12 cellular contexts compared by ENCODE assay signal in genomic region chr2:218645126-218645525, GRCh38. TPM values are rescaled to one million over a fixed set of nuclear protein-coding genes. Genes with fewer than 3 reads are reported as not detected.
DNase-seq lines count a peak whose midpoint lies in the region; ATAC-seq and TF ChIP-seq lines count a peak whose summit lies in the region.
"Had no signal": no experiment of that assay in that cellular context is flagged by ENCODE, and none has a peak within 500 bp of the region (broad histone marks: within the 10 kb centered on the region; RNA-seq: fewer than 3 reads in every experiment).

No MANE protein-coding gene starts in this region.

- H2AFZ ChIP-seq in IMR-90 (replicated peaks; ENCODE audit: low read length, poor library complexity) = no peak overlapping the region
- no peak overlapping the region for H2AFZ ChIP-seq in fibroblast of lung (ENCODE audit: low read length)

- H3K4ac ChIP-seq in IMR-90 (ENCODE audit: low read depth, low read length) = no peak overlapping the region

- H3K4me1 Mint-ChIP-seq in nephron progenitor cell = no peaks in the 10 kb centered on the region

- H2BK15ac ChIP-seq in IMR-90 (ENCODE audit: low read depth, low read length) = no peak overlapping the region

- peak overlapping the region; percentile 7 for H2BK5ac ChIP-seq in IMR-90 (ENCODE audit: low read depth, low read length, poor library complexity, severe bottlenecking)

- TF ChIP-seq RAD21 in IMR-90 (IDR thresholded peaks at IDR 0.05; ENCODE audit: low read length) = no peak

- DNase-seq in IMR-90 = peak; percentile 62
- DNase-seq in fibroblast of lung (ENCODE audit: low read depth in 2 of 2) = peak; percentile 23 to 52
- DNase-seq in stromal cell of bone marrow (ENCODE audit: low read depth) = peak; percentile 32
- no peak for DNase-seq in nephron progenitor cell
- DNase-seq in AG08395 (ENCODE audit: low spot score) = no peak
- DNase-seq in SIG-M5 (lab: John Stamatoyannopoulos, UW) = no peak
- DNase-seq: DMS53; natural killer cell; NCI-H526; stimulated activated naive CD8-positive, alpha-beta T cell treated with anti-CD3 and anti-CD28 coated beads, Interleukin-15, amount 100 ng/mL, for 72 hours had no signal

- no peaks in the 10 kb centered on the region for H3K9me1 ChIP-seq in IMR-90 (ENCODE audit: insufficient read depth, low read length)

- H3K27ac Mint-ChIP-seq in nephron progenitor cell = no peak overlapping the region
- H3K27ac Mint-ChIP-seq: activated naive CD4-positive, alpha-beta T cell treated with anti-CD3 and anti-CD28 coated beads, Interleukin-2, amount 50 U/mL, for 24 hours; natural killer cell had no signal

- no peak overlapping the region for H2AK5ac ChIP-seq in IMR-90 (ENCODE audit: low read depth, low read length)

- H3K36me3 Mint-ChIP-seq in nephron progenitor cell (ENCODE audit: low read depth) = peaks cover 56% of the 10 kb centered on the region

- intact Hi-C loops in IMR-90 (cut with micrococcal nuclease) = loop anchor here (5.0 to 10.0 kb wide), 2 partner anchors 170 to 353 kb away; partner anchors contain the start of gene TMBIM1

- WGBS in IMR-90 (ENCODE audit: extremely low coverage in 2 of 2, insufficient read length in 1 of 2), 2 experiments = no CpG with 5 or more reads among the region's 1 CpG

- no peak overlapping the region for H3K4me3 Mint-ChIP-seq in nephron progenitor cell
- H3K4me3 Mint-ChIP-seq: activated naive CD4-positive, alpha-beta T cell treated with anti-CD3 and anti-CD28 coated beads, Interleukin-2, amount 50 U/mL, for 24 hours; natural killer cell; stimulated activated naive CD8-positive, alpha-beta T cell treated with anti-CD3 and anti-CD28 coated beads, Interleukin-15, amount 100 ng/mL, for 72 hours had no signal

- no peak overlapping the region for H4K91ac ChIP-seq in IMR-90 (ENCODE audit: insufficient read depth, low read depth, low read length)

- no peak overlapping the region for H3K14ac ChIP-seq in IMR-90 (replicated peaks; ENCODE audit: low read depth, low read length)

- H3K79me1 ChIP-seq in IMR-90 (ENCODE audit: low read depth in 1 of 2, low read length in 2 of 2) = peaks cover 8 to 16% of the 10 kb centered on the region in 2 experiments; a peak in 3 of 4 replicates

- CTCF ChIA-PET in IMR-90 (lab: Yijun Ruan, JAX) = no interaction called here

- H3K4me3 ChIP-seq in IMR-90 (ENCODE audit: insufficient read depth, low read depth, low read length) = no peak overlapping the region
- H3K4me3 ChIP-seq in fibroblast of lung (replicated peaks in 1 of 4; ENCODE audit: control extremely low read depth in 1 of 4, insufficient read depth in 1 of 4, low read depth in 3 of 4, low read length in 4 of 4) = no peak overlapping the region

- H4K20me1 ChIP-seq in IMR-90 (ENCODE audit: insufficient read depth, low read length) (peaks cover 3% of the 10 kb centered on the region), fibroblast of lung (ENCODE audit: control insufficient read depth, extremely low read depth, insufficient read depth, low read length) (no peaks in the 10 kb centered on the region)

- H3K79me2 ChIP-seq in fibroblast of lung (ENCODE audit: control insufficient read depth, insufficient read depth, low read length) = no peaks in the 10 kb centered on the region

- H2AK9ac ChIP-seq in IMR-90 (replicated peaks; ENCODE audit: low read depth, low read length, poor library complexity) = no peak overlapping the region

- H3K9me3 ChIP-seq in IMR-90 (ENCODE audit: control insufficient read depth, insufficient read depth, low read length) = no peaks in the 10 kb centered on the region
- H3K9me3 ChIP-seq in fibroblast of lung (ENCODE audit: control insufficient read depth, insufficient read depth, low read depth, low read length) = no peaks in the 10 kb centered on the region

- H3K9me3 Mint-ChIP-seq in nephron progenitor cell = no peaks in the 10 kb centered on the region
- H3K9me3 Mint-ChIP-seq: activated naive CD4-positive, alpha-beta T cell treated with anti-CD3 and anti-CD28 coated beads, Interleukin-2, amount 50 U/mL, for 24 hours; natural killer cell; stimulated activated naive CD8-positive, alpha-beta T cell treated with anti-CD3 and anti-CD28 coated beads, Interleukin-15, amount 100 ng/mL, for 72 hours had no signal

- dilution Hi-C loops in IMR-90 (cut with HindIII; ENCODE audit: low sequenced_read_pairs, unreplicated experiment) = no loop called here

- H2BK120ac ChIP-seq in IMR-90 (ENCODE audit: low read depth, low read length) = no peak overlapping the region

- H3K27ac ChIP-seq in IMR-90 (ENCODE audit: insufficient read depth, low read length) (no peak overlapping the region), fibroblast of lung (ENCODE audit: insufficient read depth, low read length) (peak overlapping the region; percentile 48)

- H4K5ac ChIP-seq in IMR-90 (ENCODE audit: low read depth, low read length) = no peak overlapping the region

- H3K27me3 Mint-ChIP-seq in nephron progenitor cell (ENCODE audit: low read depth, poor library complexity) = no peaks in the 10 kb centered on the region
- H3K27me3 Mint-ChIP-seq: activated naive CD4-positive, alpha-beta T cell treated with anti-CD3 and anti-CD28 coated beads, Interleukin-2, amount 50 U/mL, for 24 hours; stimulated activated naive CD8-positive, alpha-beta T cell treated with anti-CD3 and anti-CD28 coated beads, Interleukin-15, amount 100 ng/mL, for 72 hours had no signal

- H3K36me3 ChIP-seq in IMR-90 (ENCODE audit: control insufficient read depth, insufficient read depth, low read length) (peaks cover 72% of the 10 kb centered on the region), fibroblast of lung (ENCODE audit: control insufficient read depth, insufficient read depth, low read length) (peaks cover 19% of the 10 kb centered on the region)

- H3K23ac ChIP-seq in IMR-90 (ENCODE audit: low read depth, low read length) = no peak overlapping the region

- TF ChIP-seq CTCF in IMR-90 (conservative IDR thresholded peaks at IDR 0.05; ENCODE audit: low read depth, low read length) (no peak), fibroblast of lung (conservative IDR thresholded peaks at IDR 0.05 in 1 of 2, IDR thresholded peaks at IDR 0.05 in 1 of 2; ENCODE audit: low read depth in 1 of 2, low read length in 2 of 2) (no peak), nephron progenitor cell (IDR thresholded peaks at IDR 0.05) (no peak)

- ATAC-seq in GM19438 (IDR thresholded peaks at IDR 0.05; ENCODE audit: low read depth, unreplicated experiment) = peak; percentile 63
- ATAC-seq in IMR-90 (ENCODE audit: low read depth) = no peak
- ATAC-seq: natural killer cell; stimulated activated naive CD8-positive, alpha-beta T cell treated with anti-CD3 and anti-CD28 coated beads, Interleukin-15, amount 100 ng/mL, for 72 hours had no signal

- H2BK20ac ChIP-seq in IMR-90 (ENCODE audit: low read depth, low read length) = no peak overlapping the region

- no peak overlapping the region for H3K9ac ChIP-seq in IMR-90 (ENCODE audit: low read depth, low read length)
- no peak overlapping the region for H3K9ac ChIP-seq in fibroblast of lung (ENCODE audit: insufficient read depth, low read length)

- H3K18ac ChIP-seq in IMR-90 (ENCODE audit: low read depth, low read length) = no peak overlapping the region

- H3K4me2 ChIP-seq in IMR-90 (ENCODE audit: low read depth, low read length) = no peak overlapping the region
- no peak overlapping the region for H3K4me2 ChIP-seq in fibroblast of lung (ENCODE audit: extremely low read depth, insufficient read depth, low read length)

- BruUV-seq in IMR-90 (replicated peaks; lab: Mats Ljungman, UMichigan) = no TSS peak

- H3K56ac ChIP-seq in IMR-90 (ENCODE audit: extremely low read depth, insufficient read depth, low read length) = no peak overlapping the region

- TF ChIP-seq POLR2A in IMR-90 (IDR thresholded peaks at IDR 0.05; ENCODE audit: low read depth, low read length) = no peak

- POLR2A ChIA-PET in IMR-90 (lab: Charles Lee; ENCODE audit: unreplicated experiment) = no interaction called here

- H3K4me1 ChIP-seq in IMR-90 (ENCODE audit: control insufficient read depth, insufficient read depth, low read length) = no peaks in the 10 kb centered on the region
- H3K4me1 ChIP-seq in fibroblast of lung (ENCODE audit: control insufficient read depth, extremely low read depth, insufficient read depth, low read length) = no peaks in the 10 kb centered on the region

- H3K27me3 ChIP-seq in IMR-90 (ENCODE audit: control insufficient read depth, insufficient read depth, low read length) (no peaks in the 10 kb centered on the region), fibroblast of lung (ENCODE audit: control insufficient read depth, insufficient read depth, low read length) (no peaks in the 10 kb centered on the region)

- H4K8ac ChIP-seq in IMR-90 (ENCODE audit: low read depth in 2 of 2, low read length in 2 of 2) = no peak overlapping the region

- in situ Hi-C loops in IMR-90 (cut with MboI; ENCODE audit: low sequenced_read_pairs) = no loop called here

RNA-seq across cellular contexts. Expression of gene ZNF142, which starts 14.3 kb away (rescaled TPM):
- total RNA-seq in IMR-90 (2012; rRNA removed) = 3.3 and 4.3 TPM in 2 replicates
- polyA plus RNA-seq in IMR-90 (2012; rRNA removed) = 9.7 and 12.1 TPM in 2 replicates
- polyA plus RNA-seq in IMR-90 (2012; cell fraction: cytosol; rRNA removed) = 3.6 and 5.6 TPM in 2 replicates
- polyA plus RNA-seq in IMR-90 (2012; cell fraction: nucleus; rRNA removed; ENCODE audit: low replicate concordance) = 16.7 and 38.4 TPM in 2 replicates
- total RNA-seq in fibroblast of lung = 5.6 and 7.3 TPM in 2 replicates
- 4.3 and 8.1 TPM in 2 replicates for polyA plus RNA-seq in fibroblast of lung
- polyA plus RNA-seq in fibroblast of lung (2012) = 7.8 and 9.4 TPM in 2 replicates
- polyA minus RNA-seq in fibroblast of lung (ENCODE audit: low replicate concordance) = 60.5 and 107 TPM in 2 replicates

RNA-seq across cellular contexts. Expression of gene BCS1L, which starts 14.4 kb away (rescaled TPM):
- 39.1 and 39.2 TPM in 2 replicates for total RNA-seq in IMR-90 (2012; rRNA removed)
- 56.7 and 56.9 TPM in 2 replicates for polyA plus RNA-seq in IMR-90 (2012; rRNA removed)
- polyA plus RNA-seq in IMR-90 (2012; cell fraction: cytosol; rRNA removed) = 35.4 and 45.1 TPM in 2 replicates
- 105 and 153 TPM in 2 replicates for polyA plus RNA-seq in IMR-90 (2012; cell fraction: nucleus; rRNA removed; ENCODE audit: low replicate concordance)
- total RNA-seq in fibroblast of lung = 26.2 and 38.3 TPM in 2 replicates
- polyA plus RNA-seq in fibroblast of lung = 28.8 and 38.8 TPM in 2 replicates
- polyA plus RNA-seq in fibroblast of lung (2012) = 26.7 and 41.7 TPM in 2 replicates
- polyA minus RNA-seq in fibroblast of lung (ENCODE audit: low replicate concordance) = 48.1 and 78.3 TPM in 2 replicates

RNA-seq across cellular contexts. Expression of gene RNF25, which starts 26.7 kb away (rescaled TPM):
- total RNA-seq in IMR-90 (2012; rRNA removed) (54.4 and 56.5 TPM in 2 replicates), fibroblast of lung (26.7 and 39.1 TPM in 2 replicates)
- polyA plus RNA-seq in IMR-90 (2012; rRNA removed) (78.0 and 78.1 TPM in 2 replicates), fibroblast of lung (42.1 and 75.0 TPM in 2 replicates)
- polyA plus RNA-seq in IMR-90 (2012; cell fraction: cytosol; rRNA removed) = 45.2 and 49.5 TPM in 2 replicates
- polyA plus RNA-seq in IMR-90 (2012; cell fraction: nucleus; rRNA removed; ENCODE audit: low replicate concordance) = 54.1 and 70.6 TPM in 2 replicates
- 29.3 and 39.5 TPM in 2 replicates for polyA plus RNA-seq in fibroblast of lung (2012)
- 154 and 192 TPM in 2 replicates for polyA minus RNA-seq in fibroblast of lung (ENCODE audit: low replicate concordance)

RNA-seq across cellular contexts. Expression of gene STK36, which starts 26.8 kb away (rescaled TPM):
- total RNA-seq in IMR-90 (2012; rRNA removed) = 15.3 and 17.6 TPM in 2 replicates
- 40.8 and 44.5 TPM in 2 replicates for polyA plus RNA-seq in IMR-90 (2012; rRNA removed)
- polyA plus RNA-seq in IMR-90 (2012; cell fraction: cytosol; rRNA removed) = 13.9 and 16.1 TPM in 2 replicates
- 304 and 341 TPM in 2 replicates for polyA plus RNA-seq in IMR-90 (2012; cell fraction: nucleus; rRNA removed; ENCODE audit: low replicate concordance)
- 32.1 and 36.0 TPM in 2 replicates for total RNA-seq in fibroblast of lung
- polyA plus RNA-seq in fibroblast of lung = 21.4 and 24.7 TPM in 2 replicates
- 12.7 and 14.8 TPM in 2 replicates for polyA plus RNA-seq in fibroblast of lung (2012)
- 23.9 and 67.6 TPM in 2 replicates for polyA minus RNA-seq in fibroblast of lung (ENCODE audit: low replicate concordance)

RNA-seq across cellular contexts. Expression of gene PLCD4, which starts 37.4 kb away (rescaled TPM):
- 1.4 and 2.0 TPM in 2 replicates for total RNA-seq in IMR-90 (2012; rRNA removed)
- polyA plus RNA-seq in IMR-90 (2012; rRNA removed) = 1.5 and 1.9 TPM in 2 replicates
- polyA plus RNA-seq in IMR-90 (2012; cell fraction: cytosol; rRNA removed) = 1.2 and 1.3 TPM in 2 replicates
- 7.4 and 15.7 TPM in 2 replicates for polyA plus RNA-seq in IMR-90 (2012; cell fraction: nucleus; rRNA removed; ENCODE audit: low replicate concordance)
- total RNA-seq in fibroblast of lung = 3.9 and 10.7 TPM in 2 replicates
- 4.1 and 5.8 TPM in 2 replicates for polyA plus RNA-seq in fibroblast of lung
- 4.8 and 6.8 TPM in 2 replicates for polyA plus RNA-seq in fibroblast of lung (2012)
- 6.6 and 23.8 TPM in 2 replicates for polyA minus RNA-seq in fibroblast of lung (ENCODE audit: low replicate concordance)

Comparison
In these comparisons a context has a peak if more than half of its experiments do, and no peak if none do; other contexts are left out.
1. DNase-seq: peak in IMR-90 (single experiment), fibroblast of lung (2 of 2) and stromal cell of bone marrow (single experiment); none in nephron progenitor cell (single experiment), AG08395 (single experiment) and SIG-M5 (single experiment).